ENCODE assay signal across 15 cellular contexts in the genomic region with DNA sequence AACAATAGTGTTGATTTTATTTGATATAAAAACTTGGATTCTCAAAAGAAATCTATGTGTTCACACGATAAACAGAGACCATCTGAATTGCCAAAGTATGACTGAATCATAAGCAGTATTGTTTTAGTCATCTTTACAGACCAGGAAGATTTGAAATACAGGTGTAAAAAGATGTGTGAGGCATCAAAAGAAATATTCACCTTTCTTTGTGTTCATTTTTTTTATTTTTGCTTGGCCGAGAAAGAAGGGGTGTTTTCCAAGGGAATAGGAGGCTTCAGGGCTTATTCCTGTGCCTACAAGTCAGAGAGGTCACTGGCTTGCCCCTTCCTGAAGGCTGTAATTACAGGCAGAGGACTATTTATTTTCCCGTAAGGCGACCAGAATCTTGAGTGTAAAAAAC.
"Had no signal": no experiment of that assay in that cellular context is flagged by ENCODE, and none has a peak within 500 bp of the region (broad histone marks: within the 10 kb centered on the region; RNA-seq: fewer than 3 reads in every experiment).

No MANE protein-coding gene starts in this region.

- H3K36me3 ChIP-seq: left lung, tibial nerve had no signal

- ATAC-seq: activated naive CD8-positive, alpha-beta T cell treated with anti-CD3 and anti-CD28 coated beads, Interleukin-2, amount 50 U/mL, for 24 hours; esophagus mucosa; left lung; stimulated activated effector memory CD8-positive, alpha-beta T cell treated with anti-CD3 and anti-CD28 coated beads, Interleukin-12 subunit alpha, Interleukin-12 subunit beta, amount 100 ng/mL, for 72 hours had no signal

- H3K9me3 Mint-ChIP-seq: activated naive CD4-positive, alpha-beta T cell treated with anti-CD3 and anti-CD28 coated beads for 36 hours; activated naive CD8-positive, alpha-beta T cell treated with anti-CD3 and anti-CD28 coated beads, Interleukin-2, amount 50 U/mL, for 24 hours; activated T-helper 2 cell treated with anti-CD3 and anti-CD28 coated beads, Interferon-gamma antibody, Interleukin-2, Interleukin-4, amounts not matched to agents 10 μg/mL and 5 μg/mL and 100 μg/mL, durations not matched to agents 14 hours and 24 hours and 36 hours; naive B cell; stimulated activated effector memory CD8-positive, alpha-beta T cell treated with anti-CD3 and anti-CD28 coated beads, Interleukin-12 subunit alpha, Interleukin-12 subunit beta, amount 100 ng/mL, for 72 hours had no signal

- H3K27ac Mint-ChIP-seq: activated naive CD4-positive, alpha-beta T cell treated with anti-CD3 and anti-CD28 coated beads for 36 hours; activated naive CD8-positive, alpha-beta T cell treated with anti-CD3 and anti-CD28 coated beads, Interleukin-2, amount 50 U/mL, for 24 hours; activated T-helper 2 cell treated with anti-CD3 and anti-CD28 coated beads, Interferon-gamma antibody, Interleukin-2, Interleukin-4, amounts not matched to agents 10 μg/mL and 5 μg/mL and 100 μg/mL, durations not matched to agents 14 hours and 24 hours and 36 hours; naive B cell; stimulated activated effector memory CD8-positive, alpha-beta T cell treated with anti-CD3 and anti-CD28 coated beads, Interleukin-12 subunit alpha, Interleukin-12 subunit beta, amount 100 ng/mL, for 72 hours had no signal

- H3K4me2 ChIP-seq: hepatocyte had no signal

- FAIRE-seq: kidney had no signal

- H3K27me3 ChIP-seq: hepatocyte, left lung, tibial nerve had no signal

- DNase-seq: activated CD4-positive, alpha-beta T cell treated with anti-CD3 and anti-CD28 coated beads for 1 hour; activated CD4-positive, alpha-beta T cell treated with anti-CD3 and anti-CD28 coated beads, Interleukin-2, amount 50 U/mL, for 4 hours; activated naive CD4-positive, alpha-beta T cell treated with anti-CD3 and anti-CD28 coated beads for 36 hours; activated naive CD8-positive, alpha-beta T cell treated with anti-CD3 and anti-CD28 coated beads, Interleukin-2, amount 50 U/mL, for 24 hours; activated T-cell treated with anti-CD3 and anti-CD28 coated beads for 4 hours; aorta; kidney; left lung; naive B cell; retina had no signal

- H3K36me3 Mint-ChIP-seq: naive B cell; stimulated activated effector memory CD8-positive, alpha-beta T cell treated with anti-CD3 and anti-CD28 coated beads, Interleukin-12 subunit alpha, Interleukin-12 subunit beta, amount 100 ng/mL, for 72 hours had no signal

- H3K9me3 ChIP-seq: left lung, tibial nerve had no signal

- H2AFZ ChIP-seq: hepatocyte had no signal

- H3K4me3 Mint-ChIP-seq: activated naive CD4-positive, alpha-beta T cell treated with anti-CD3 and anti-CD28 coated beads for 36 hours; activated naive CD8-positive, alpha-beta T cell treated with anti-CD3 and anti-CD28 coated beads, Interleukin-2, amount 50 U/mL, for 24 hours; naive B cell; stimulated activated effector memory CD8-positive, alpha-beta T cell treated with anti-CD3 and anti-CD28 coated beads, Interleukin-12 subunit alpha, Interleukin-12 subunit beta, amount 100 ng/mL, for 72 hours had no signal

- H3K27ac ChIP-seq: hepatocyte had no signal

- H3K4me3 ChIP-seq: hepatocyte, left lung, tibial nerve had no signal

- H3K4me1 Mint-ChIP-seq: activated naive CD8-positive, alpha-beta T cell treated with anti-CD3 and anti-CD28 coated beads, Interleukin-2, amount 50 U/mL, for 24 hours; naive B cell; stimulated activated effector memory CD8-positive, alpha-beta T cell treated with anti-CD3 and anti-CD28 coated beads, Interleukin-12 subunit alpha, Interleukin-12 subunit beta, amount 100 ng/mL, for 72 hours had no signal
